In the genomic region with DNA sequence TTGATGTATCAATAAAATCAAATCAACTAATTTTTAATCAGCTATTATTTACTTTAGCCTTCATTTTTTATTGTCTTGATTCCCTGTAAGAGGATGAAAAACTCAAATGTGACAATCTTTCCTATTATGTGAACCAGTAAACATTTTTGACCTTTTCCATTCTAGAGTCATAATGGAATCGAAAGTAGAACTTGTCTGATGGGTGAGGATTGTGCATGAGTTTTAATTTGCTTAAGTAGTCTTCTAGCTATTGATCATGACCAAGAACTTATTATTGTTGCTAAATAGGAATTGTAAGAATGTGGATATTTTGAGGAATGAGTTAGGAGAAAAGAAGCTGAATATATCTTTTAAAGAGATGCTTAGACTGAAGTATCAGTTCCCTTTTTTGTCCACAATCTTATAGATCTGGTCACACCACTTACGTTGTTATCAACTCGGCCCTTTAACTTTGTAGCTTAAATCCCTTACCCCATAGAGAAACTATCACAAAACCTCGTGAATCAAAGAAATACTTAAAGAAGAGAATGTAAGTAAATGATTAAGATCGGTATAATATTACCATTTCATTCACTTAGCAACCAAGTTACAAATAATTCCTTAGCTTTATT, we compare ENCODE assay signal across 30 cellular contexts.
DNase-seq lines count a peak whose midpoint lies in the region; ATAC-seq, FAIRE-seq and TF ChIP-seq lines count a peak whose summit lies in the region.
"Had no signal": no experiment of that assay in that cellular context is flagged by ENCODE, and none has a peak within 500 bp of the region (broad histone marks: within the 10 kb centered on the region; RNA-seq: fewer than 3 reads in every experiment).

No MANE protein-coding gene starts in this region.

- H3K79me2 ChIP-seq in astrocyte (ENCODE audit: insufficient read depth, low read length), result no peaks in the 10 kb centered on the region

- no peak overlapping the region for H3K4me3 ChIP-seq in astrocyte (ENCODE audit: insufficient read depth, low read depth, low read length)
- H3K4me3 ChIP-seq: esophagus muscularis mucosa, gastroesophageal sphincter, smooth muscle cell had no signal

- H3K4me2 ChIP-seq in astrocyte (ENCODE audit: low read length), result no peak overlapping the region
- H3K4me2 ChIP-seq: smooth muscle cell had no signal

- H3K27ac ChIP-seq in astrocyte (ENCODE audit: low read depth, low read length), result no peak overlapping the region
- H3K27ac ChIP-seq: esophagus muscularis mucosa, gastroesophageal sphincter had no signal

- H3K27me3 ChIP-seq in astrocyte (ENCODE audit: insufficient read depth, low read length), result no peaks in the 10 kb centered on the region
- H3K27me3 ChIP-seq: esophagus muscularis mucosa, gastroesophageal sphincter had no signal

- DNase-seq in astrocyte (ENCODE audit: low read depth) (no peak), AG08396 (ENCODE audit: low spot score) (no peak), cerebellar cortex (ENCODE audit: low spot score) (no peak), NCI-H446 treated with DMSO at 0.1 percent for 48 hours (lab: John Stamatoyannopoulos, UW) (no peak)
- DNase-seq: activated B cell treated with CpG ODN at 0.5 μM for 24 hours; activated CD8-positive, alpha-beta T cell treated with anti-CD3 and anti-CD28 coated beads, Interleukin-2, amount 10 ng/mL, durations not matched to agents 7 days and 5 days; activated T-cell treated with anti-CD3 and anti-CD28 coated beads, Interleukin-2, amount 50 U/mL, for 24 hours; CD4-positive, alpha-beta T cell; DMS53; effector CD8-positive, alpha-beta T cell; GF-D8; HCEC 1CT; KBM-7; kidney glomerular epithelial cell; mammary epithelial cell; NCI-H1694 treated with DMSO at 0.1 percent for 48 hours; NCI-H748 treated with DMSO at 0.1 percent for 48 hours; stimulated activated CD4-positive, alpha-beta T cell treated with anti-CD3 and anti-CD28 coated beads, Interleukin-2, amount 100 ng/mL, for 48 hours; stimulated activated naive CD8-positive, alpha-beta T cell treated with anti-CD3 and anti-CD28 coated beads, Interleukin-15, amount 100 ng/mL, for 72 hours; T-helper 17 cell had no signal

- H3K4me3 Mint-ChIP-seq in astrocyte (ENCODE audit: unreplicated experiment), result no peak overlapping the region
- H3K4me3 Mint-ChIP-seq: activated B cell treated with CpG ODN at 0.5 μM for 24 hours; activated CD8-positive, alpha-beta T cell treated with anti-CD3 and anti-CD28 coated beads, Interleukin-2, amount 10 ng/mL, durations not matched to agents 7 days and 5 days; activated T-cell treated with anti-CD3 and anti-CD28 coated beads, Interleukin-2, amount 50 U/mL, for 24 hours; CD4-positive, alpha-beta T cell; stimulated activated naive CD8-positive, alpha-beta T cell treated with anti-CD3 and anti-CD28 coated beads, Interleukin-15, amount 100 ng/mL, for 72 hours; T-helper 17 cell; type B pancreatic cell had no signal

- no peak for TF ChIP-seq CTCF in astrocyte (IDR thresholded peaks at IDR 0.05; ENCODE audit: insufficient read depth, low read depth, low read length)

- no peak overlapping the region for H3K9ac ChIP-seq in astrocyte (ENCODE audit: low read length)

- H3K9me3 Mint-ChIP-seq in astrocyte (ENCODE audit: unreplicated experiment), result no peaks in the 10 kb centered on the region
- H3K9me3 Mint-ChIP-seq: activated B cell treated with CpG ODN at 0.5 μM for 24 hours; activated naive CD4-positive, alpha-beta T cell treated with anti-CD3 and anti-CD28 coated beads, Interleukin-2, amount 50 U/mL, for 72 hours; activated T-cell treated with anti-CD3 and anti-CD28 coated beads, Interleukin-2, amount 50 U/mL, for 24 hours; CD4-positive, alpha-beta T cell had no signal

- H3K36me3 ChIP-seq in astrocyte (ENCODE audit: insufficient read depth, low read length), result no peaks in the 10 kb centered on the region
- H3K36me3 ChIP-seq: esophagus muscularis mucosa, gastroesophageal sphincter had no signal

- H3K4me1 ChIP-seq in astrocyte (ENCODE audit: insufficient read depth, low read length), result peaks cover 2% of the 10 kb centered on the region
- H3K4me1 ChIP-seq: esophagus muscularis mucosa, gastroesophageal sphincter had no signal

- peak; percentile 23 for FAIRE-seq in astrocyte (lab: Jason Lieb, UNC)

- H4K20me1 ChIP-seq in astrocyte (ENCODE audit: insufficient read depth, low read length), result no peaks in the 10 kb centered on the region

- H3K27ac Mint-ChIP-seq in astrocyte (ENCODE audit: unreplicated experiment), result no peak overlapping the region
- H3K27ac Mint-ChIP-seq: activated B cell treated with CpG ODN at 0.5 μM for 24 hours; activated CD8-positive, alpha-beta T cell treated with anti-CD3 and anti-CD28 coated beads, Interleukin-2, amount 10 ng/mL, durations not matched to agents 7 days and 5 days; activated naive CD4-positive, alpha-beta T cell treated with anti-CD3 and anti-CD28 coated beads, Interleukin-2, amount 50 U/mL, for 72 hours; activated T-cell treated with anti-CD3 and anti-CD28 coated beads, Interleukin-2, amount 50 U/mL, for 24 hours; CD4-positive, alpha-beta T cell; T-helper 17 cell; type B pancreatic cell had no signal

- no peak overlapping the region for H2AFZ ChIP-seq in astrocyte (ENCODE audit: low read depth, low read length)

- no peaks in the 10 kb centered on the region for H3K36me3 Mint-ChIP-seq in astrocyte (ENCODE audit: low read depth, unreplicated experiment)
- H3K36me3 Mint-ChIP-seq: activated naive CD4-positive, alpha-beta T cell treated with anti-CD3 and anti-CD28 coated beads, Interleukin-2, amount 50 U/mL, for 72 hours; type B pancreatic cell had no signal

- H3K4me1 Mint-ChIP-seq in astrocyte (ENCODE audit: low read depth, unreplicated experiment), result peaks cover 5% of the 10 kb centered on the region
- H3K4me1 Mint-ChIP-seq: activated B cell treated with CpG ODN at 0.5 μM for 24 hours had no signal

- H3K27me3 Mint-ChIP-seq in astrocyte (ENCODE audit: low read depth, unreplicated experiment), result peaks cover 14% of the 10 kb centered on the region
- H3K27me3 Mint-ChIP-seq: activated B cell treated with CpG ODN at 0.5 μM for 24 hours; CD4-positive, alpha-beta T cell; stimulated activated naive CD8-positive, alpha-beta T cell treated with anti-CD3 and anti-CD28 coated beads, Interleukin-15, amount 100 ng/mL, for 72 hours had no signal

- no peaks in the 10 kb centered on the region for H3K9me3 ChIP-seq in astrocyte (ENCODE audit: insufficient read depth, low read depth, low read length)
- H3K9me3 ChIP-seq: esophagus muscularis mucosa, gastroesophageal sphincter had no signal

- ATAC-seq in GM18511 (IDR thresholded peaks at IDR 0.05; ENCODE audit: unreplicated experiment) (peak; percentile 82), GM21381 (IDR thresholded peaks at IDR 0.05; ENCODE audit: unreplicated experiment) (peak; percentile 38), HG03432 (IDR thresholded peaks at IDR 0.05; ENCODE audit: unreplicated experiment) (peak; percentile 80), GM18520 (IDR thresholded peaks at IDR 0.05; ENCODE audit: unreplicated experiment) (no peak)
- ATAC-seq: activated CD8-positive, alpha-beta T cell treated with anti-CD3 and anti-CD28 coated beads, Interleukin-2, amount 10 ng/mL, durations not matched to agents 7 days and 5 days; gastroesophageal sphincter; Panc1; stimulated activated naive CD8-positive, alpha-beta T cell treated with anti-CD3 and anti-CD28 coated beads, Interleukin-15, amount 100 ng/mL, for 72 hours; T-helper 17 cell had no signal
